8 cellular contexts compared by ENCODE assay signal in the genomic region with DNA sequence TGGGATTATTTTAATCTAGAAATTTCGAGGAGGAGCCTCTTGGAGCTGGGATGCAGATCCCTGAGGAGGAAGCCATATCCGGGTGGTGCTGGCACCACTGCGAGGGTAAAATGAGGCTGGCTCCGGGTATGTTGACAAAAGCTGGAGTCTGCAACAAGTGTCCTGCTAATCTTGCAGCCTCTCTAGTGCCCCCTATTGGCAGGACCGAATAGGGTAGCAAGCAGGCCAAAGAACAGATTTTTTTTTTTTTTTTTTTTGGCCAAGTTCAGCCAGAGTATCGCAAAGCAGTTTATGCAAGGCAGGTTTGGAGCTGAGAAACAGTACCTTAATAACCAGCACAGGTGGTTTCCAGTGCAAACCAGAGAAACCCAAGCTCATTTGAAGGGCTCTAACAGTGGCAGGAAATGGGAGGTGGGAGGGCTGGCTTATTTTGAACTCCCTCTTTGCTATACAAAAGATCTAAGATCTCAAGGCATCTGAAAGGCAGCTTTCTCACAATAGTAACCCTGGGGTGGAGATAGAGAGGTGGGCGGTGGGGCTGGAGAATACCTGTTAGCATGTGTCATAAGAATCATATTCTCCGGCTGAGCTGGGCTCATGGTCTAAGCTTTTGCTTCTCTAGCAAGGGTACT. TPM values are rescaled to one million over a fixed set of nuclear protein-coding genes. Genes with fewer than 3 reads are reported as not detected.
A peak's percentile ranks its signal among the peaks of the same experiment; 100 is the strongest.
DNase-seq lines count a peak whose midpoint lies in the region; ATAC-seq and TF ChIP-seq lines count a peak whose summit lies in the region.

No MANE protein-coding gene starts in this region.

- ATAC-seq in HG03442 (IDR thresholded peaks at IDR 0.05; ENCODE audit: unreplicated experiment) = no peak

- H3K27ac ChIP-seq in brain microvascular endothelial cell (no peak overlapping the region), substantia nigra (ENCODE audit: low read depth, low read length, poor library complexity, severe bottlenecking) (no peak overlapping the region)

- TF ChIP-seq CTCF in GM12872 (IDR thresholded peaks at IDR 0.05; ENCODE audit: insufficient read depth, low read depth, low read length) (peak; percentile 72), brain microvascular endothelial cell (IDR thresholded peaks at IDR 0.05; ENCODE audit: low read depth, low read length, missing control alignments) (peak; percentile 60)

- no peaks in the 10 kb centered on the region for H3K27me3 ChIP-seq in brain microvascular endothelial cell (replicated peaks)

- no peaks in the 10 kb centered on the region for H3K36me3 ChIP-seq in brain microvascular endothelial cell (replicated peaks)

- in situ Hi-C loops in brain microvascular endothelial cell (cut with HindIII; ENCODE audit: low pct_ligation_motif_present, low sequenced_read_pairs) = no loop called here

- no peak overlapping the region for H3K4me3 ChIP-seq in brain microvascular endothelial cell (ENCODE audit: low read depth, low read length)

- DNase-seq in SK-N-DZ (ENCODE audit: low spot score) = peak; percentile 4
- no peak for DNase-seq in brain microvascular endothelial cell
- DNase-seq in stimulated activated CD4-positive, alpha-beta T cell treated with anti-CD3 and anti-CD28 coated beads, Interleukin-12 subunit alpha, Interleukin-12 subunit beta, amount 100 ng/mL, for 48 hours (ENCODE audit: low read depth in 2 of 3, low spot score in 1 of 3) = peak; percentile 31 to 62 (median 46)
- DNase-seq in NK-92 treated with Interleukin-12 subunit alpha and Interleukin-12 subunit beta, amount 100 ng/mL, for 24 hours (lab: John Stamatoyannopoulos, UW) = no peak
- no peak for DNase-seq in NCI-H1694 (lab: John Stamatoyannopoulos, UW)
- DNase-seq in substantia nigra (lab: John Stamatoyannopoulos, UW) = no peak

RNA-seq across cellular contexts. Expression of gene OCIAD2, which starts 38.2 kb away (rescaled TPM):
- 33.1 and 48.9 TPM in 2 replicates for polyA plus RNA-seq in SK-N-DZ (2014; cell fraction: cytosol; rRNA removed)
- polyA plus RNA-seq in SK-N-DZ (2014; cell fraction: nucleus; rRNA removed) = 24.9 and 28.5 TPM in 2 replicates

RNA-seq across cellular contexts. Expression of gene CWH43, which starts 41.3 kb away (rescaled TPM):
- 1.8 and 8.0 TPM in 2 replicates for polyA plus RNA-seq in SK-N-DZ (2014; cell fraction: cytosol; rRNA removed)
- polyA plus RNA-seq in SK-N-DZ (2014; cell fraction: nucleus; rRNA removed) = 1.7 and 4.2 TPM in 2 replicates

Comparison
In these comparisons a context has a peak if more than half of its experiments do, and no peak if none do; other contexts are left out.
1. DNase-seq: peak in SK-N-DZ (single experiment) and stimulated activated CD4-positive, alpha-beta T cell treated with anti-CD3 and anti-CD28 coated beads, Interleukin-12 subunit alpha, Interleukin-12 subunit beta, amount 100 ng/mL, for 48 hours (3 of 3); none in brain microvascular endothelial cell (single experiment), NK-92 treated with Interleukin-12 subunit alpha and Interleukin-12 subunit beta, amount 100 ng/mL, for 24 hours (single experiment), NCI-H1694 (single experiment) and substantia nigra (0 of 49).